ENCODE assay signal across 19 cellular contexts in the genomic region with DNA sequence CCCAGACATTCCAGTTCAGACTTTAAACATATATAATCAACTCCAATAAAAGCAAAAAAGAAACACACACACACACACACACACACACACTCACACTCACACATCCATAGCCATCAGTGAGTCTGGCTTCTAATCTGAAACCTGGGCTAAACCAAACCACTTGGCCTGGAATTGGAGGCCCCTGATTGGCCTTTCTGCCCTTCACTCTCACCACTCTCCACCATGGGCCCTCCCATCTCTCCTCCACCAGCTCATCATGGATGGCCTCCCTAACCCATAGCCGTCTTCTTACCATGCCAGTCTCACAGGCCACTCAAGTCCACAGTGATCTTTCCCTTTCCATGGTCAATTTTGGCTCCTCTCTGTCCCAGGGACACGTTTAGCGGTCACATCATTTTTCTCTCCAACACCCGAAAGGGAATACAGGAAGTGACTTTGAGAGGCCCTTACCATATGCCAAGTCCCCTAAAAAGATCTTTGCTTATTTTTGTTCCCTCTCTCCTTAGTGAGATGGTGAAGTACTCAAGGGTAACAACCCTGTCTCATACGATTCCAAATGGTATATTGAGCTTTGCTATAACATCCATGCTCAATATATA.
DNase-seq lines count a peak whose midpoint lies in the region; ATAC-seq, FAIRE-seq and TF ChIP-seq lines count a peak whose summit lies in the region.
"Had no signal": no experiment of that assay in that cellular context is flagged by ENCODE, and none has a peak within 500 bp of the region (broad histone marks: within the 10 kb centered on the region; RNA-seq: fewer than 3 reads in every experiment).

No MANE protein-coding gene starts in this region.

- H3K27ac ChIP-seq in CD4-positive, CD25-positive, alpha-beta regulatory T cell (ENCODE audit: insufficient read depth, low read length, poor library complexity, severe bottlenecking) = no peak overlapping the region
- no peak overlapping the region for H3K27ac ChIP-seq in naive thymus-derived CD4-positive, alpha-beta T cell (ENCODE audit: low read depth, low read length)
- H3K27ac ChIP-seq in small intestine (ENCODE audit: low read depth in 1 of 2, low read length in 1 of 2) = no peak overlapping the region

- FAIRE-seq in GM12891 (lab: Jason Lieb, UNC) (no peak), small intestine (lab: Jason Lieb, UNC) (no peak)
- FAIRE-seq: RCC 7860 had no signal

- H3K36me3 Mint-ChIP-seq in CD4-positive, CD25-positive, alpha-beta regulatory T cell = peaks cover 13% of the 10 kb centered on the region
- H3K36me3 Mint-ChIP-seq in brain = no peaks in the 10 kb centered on the region
- peaks cover 0 to 10% (median 5%) of the 10 kb centered on the region in 5 donors for H3K36me3 Mint-ChIP-seq in naive thymus-derived CD4-positive, alpha-beta T cell

- ATAC-seq in CD4-positive, CD25-positive, alpha-beta regulatory T cell (ENCODE audit: low read depth in 2 of 2) = no peak
- ATAC-seq in naive thymus-derived CD4-positive, alpha-beta T cell = no peak
- ATAC-seq in HG03354 (IDR thresholded peaks at IDR 0.05; ENCODE audit: poor library complexity, severe bottlenecking, unreplicated experiment) = no peak
- no peak for ATAC-seq in GM19455 (IDR thresholded peaks at IDR 0.05; ENCODE audit: unreplicated experiment)

- H3K9me3 ChIP-seq in CD4-positive, CD25-positive, alpha-beta regulatory T cell (ENCODE audit: control insufficient read depth in 2 of 2, low read length in 2 of 2) = no peaks in the 10 kb centered on the region
- H3K9me3 ChIP-seq in naive thymus-derived CD4-positive, alpha-beta T cell (ENCODE audit: control insufficient read depth in 2 of 3, low read length in 3 of 3) = no peaks in the 10 kb centered on the region
- H3K9me3 ChIP-seq in small intestine (ENCODE audit: control insufficient read depth, low read depth) = no peaks in the 10 kb centered on the region

- TF ChIP-seq POLR2A in GM12891 (IDR thresholded peaks at IDR 0.05; ENCODE audit: low read depth, low read length) = no peak

- POLR2A ChIA-PET in naive thymus-derived CD4-positive, alpha-beta T cell (lab: Charles Lee) = interaction anchor here (1.0 to 10.5 kb wide), 5 partner anchors 47 to 605 kb away, joined by 3 to 127 read pairs (median 73); a partner anchor contains a TSS

- H3K4me1 Mint-ChIP-seq in CD4-positive, CD25-positive, alpha-beta regulatory T cell = peaks cover 38 to 80% (median 50%) of the 10 kb centered on the region in 4 donors
- H3K4me1 Mint-ChIP-seq in brain = peaks cover 59% of the 10 kb centered on the region
- H3K4me1 Mint-ChIP-seq in naive thymus-derived CD4-positive, alpha-beta T cell = peaks cover 31 to 61% (median 54%) of the 10 kb centered on the region in 7 donors

- DNase-seq in CD4-positive, CD25-positive, alpha-beta regulatory T cell = no peak
- DNase-seq in GM12891 (ENCODE audit: insufficient read length, low spot score) (no peak), small intestine (no peak), NCI-H2171 (lab: John Stamatoyannopoulos, UW) (no peak)
- no peak for DNase-seq in naive thymus-derived CD4-positive, alpha-beta T cell
- DNase-seq: activated T-cell treated with anti-CD3 and anti-CD28 coated beads, Interleukin-2, amount 50 U/mL, for 24 hours; effector CD8-positive, alpha-beta T cell; GOT3; KG1; kidney glomerular epithelial cell; NCI-H1092; NCI-H2107; occipital lobe; stimulated activated CD4-positive, alpha-beta T cell treated with anti-CD3 and anti-CD28 coated beads, Interleukin-4, amount 100 ng/mL, for 24 hours had no signal

- no peaks in the 10 kb centered on the region for H3K27me3 ChIP-seq in CD4-positive, CD25-positive, alpha-beta regulatory T cell (ENCODE audit: control insufficient read depth, insufficient read depth, low read length)
- no peaks in the 10 kb centered on the region for H3K27me3 ChIP-seq in naive thymus-derived CD4-positive, alpha-beta T cell (ENCODE audit: control insufficient read depth in 2 of 2, insufficient read depth in 2 of 2, low read length in 2 of 2)
- no peaks in the 10 kb centered on the region for H3K27me3 ChIP-seq in small intestine (ENCODE audit: control insufficient read depth in 2 of 2, insufficient read depth in 2 of 2, low read length in 2 of 2)
- H3K27me3 ChIP-seq: hepatocyte had no signal

- peaks cover 39% of the 10 kb centered on the region for H3K4me1 ChIP-seq in CD4-positive, CD25-positive, alpha-beta regulatory T cell (ENCODE audit: control insufficient read depth, insufficient read depth, low read length, poor library complexity, severe bottlenecking)
- peaks cover 23 to 29% of the 10 kb centered on the region in 2 donors for H3K4me1 ChIP-seq in naive thymus-derived CD4-positive, alpha-beta T cell (ENCODE audit: control insufficient read depth in 2 of 2, insufficient read depth in 2 of 2, low read length in 2 of 2)
- peaks cover 0 to 3% of the 10 kb centered on the region in 2 donors for H3K4me1 ChIP-seq in small intestine (ENCODE audit: control insufficient read depth in 2 of 2, insufficient read depth in 1 of 2, low read depth in 1 of 2, low read length in 1 of 2)

- peak overlapping the region in 3 of 4 donors; percentile 20 to 76 (median 34) for H3K4me3 Mint-ChIP-seq in CD4-positive, CD25-positive, alpha-beta regulatory T cell
- peak overlapping the region in 1 of 5 experiments; percentile 2 for H3K4me3 Mint-ChIP-seq in brain
- peak overlapping the region in 1 of 10 donors; percentile 12 for H3K4me3 Mint-ChIP-seq in naive thymus-derived CD4-positive, alpha-beta T cell
- H3K4me3 Mint-ChIP-seq: activated T-cell treated with anti-CD3 and anti-CD28 coated beads, Interleukin-2, amount 50 U/mL, for 24 hours had no signal

- H3K27me3 Mint-ChIP-seq in CD4-positive, CD25-positive, alpha-beta regulatory T cell = no peaks in the 10 kb centered on the region
- peaks cover 3% of the 10 kb centered on the region for H3K27me3 Mint-ChIP-seq in brain
- no peaks in the 10 kb centered on the region for H3K27me3 Mint-ChIP-seq in naive thymus-derived CD4-positive, alpha-beta T cell
- H3K27me3 Mint-ChIP-seq: activated T-cell treated with anti-CD3 and anti-CD28 coated beads, Interleukin-2, amount 50 U/mL, for 24 hours had no signal

- peak overlapping the region; percentile 20 to 80 (median 44) for H3K27ac Mint-ChIP-seq in CD4-positive, CD25-positive, alpha-beta regulatory T cell
- H3K27ac Mint-ChIP-seq in brain = peak overlapping the region in 3 of 5 experiments; percentile 11 to 86 (median 72)
- peak overlapping the region in 7 of 9 donors; percentile 3 to 84 (median 40) for H3K27ac Mint-ChIP-seq in naive thymus-derived CD4-positive, alpha-beta T cell
- H3K27ac Mint-ChIP-seq: activated T-cell treated with anti-CD3 and anti-CD28 coated beads, Interleukin-2, amount 50 U/mL, for 24 hours had no signal

- H3K36me3 ChIP-seq in CD4-positive, CD25-positive, alpha-beta regulatory T cell (ENCODE audit: control insufficient read depth, insufficient read depth, low read length) = no peaks in the 10 kb centered on the region
- no peaks in the 10 kb centered on the region for H3K36me3 ChIP-seq in naive thymus-derived CD4-positive, alpha-beta T cell (ENCODE audit: control insufficient read depth in 2 of 3, insufficient read depth in 3 of 3, low read length in 3 of 3)
- H3K36me3 ChIP-seq in small intestine (ENCODE audit: control insufficient read depth in 2 of 2, insufficient read depth in 2 of 2, low read length in 2 of 2) = no peaks in the 10 kb centered on the region

- intact Hi-C loops in naive thymus-derived CD4-positive, alpha-beta T cell (cut with micrococcal nuclease) = loop anchor here in 1 of 2 donors (5.0 kb wide), 1 partner anchor 141 kb away; no protein-coding TSS in a partner anchor

- 67 to 90% (median 89%) methylated on average over 5 of the region's 5 CpGs for WGBS in small intestine, 3 donors

- no peaks in the 10 kb centered on the region for H3K9me3 Mint-ChIP-seq in CD4-positive, CD25-positive, alpha-beta regulatory T cell
- H3K9me3 Mint-ChIP-seq in brain = peaks cover 0 to 5% (median 0%) of the 10 kb centered on the region in 5 experiments
- H3K9me3 Mint-ChIP-seq in naive thymus-derived CD4-positive, alpha-beta T cell = peaks cover 0 to 5% (median 0%) of the 10 kb centered on the region in 11 donors
- H3K9me3 Mint-ChIP-seq: activated T-cell treated with anti-CD3 and anti-CD28 coated beads, Interleukin-2, amount 50 U/mL, for 24 hours had no signal

- no peak overlapping the region for H3K4me3 ChIP-seq in CD4-positive, CD25-positive, alpha-beta regulatory T cell (ENCODE audit: low read depth, low read length)
- H3K4me3 ChIP-seq in naive thymus-derived CD4-positive, alpha-beta T cell (ENCODE audit: low read length) = no peak overlapping the region
- no peak overlapping the region for H3K4me3 ChIP-seq in small intestine (ENCODE audit: low read depth in 1 of 2, low read length in 2 of 2)
- H3K4me3 ChIP-seq: hepatocyte had no signal

- CTCF ChIA-PET in naive thymus-derived CD4-positive, alpha-beta T cell (lab: Charles Lee) = interaction anchor here (0.5 to 12.0 kb wide), 9 partner anchors 13 to 1307 kb away, joined by 3 to 232 read pairs (median 3); no protein-coding TSS in a partner anchor

- TF ChIP-seq CTCF in brain (conservative IDR thresholded peaks at IDR 0.05) = no peak

TF ChIP-seq in GM12891, 5 proteins besides CTCF, POLR2A, EP300 and RAD21:
- TF ChIP-seq TAF1 (IDR thresholded peaks at IDR 0.05; ENCODE audit: low read depth, low read length) (no peak), SPI1 (IDR thresholded peaks at IDR 0.05; ENCODE audit: low read depth, low read length) (0 out of 2 replicates have a peak, but pooled peaks have one; percentile 8), PAX5 (IDR thresholded peaks at IDR 0.05; ENCODE audit: insufficient read depth, low read length, severe bottlenecking) (no peak), POU2F2 (IDR thresholded peaks at IDR 0.05; ENCODE audit: low read depth, low read length) (no peak), POLR2AphosphoS5 (IDR thresholded peaks at IDR 0.05; ENCODE audit: low read depth, low read length) (no peak)
TF ChIP-seq in GM12891: peak in this region for 1.
